28 cellular contexts compared by ENCODE assay signal in the genomic region with DNA sequence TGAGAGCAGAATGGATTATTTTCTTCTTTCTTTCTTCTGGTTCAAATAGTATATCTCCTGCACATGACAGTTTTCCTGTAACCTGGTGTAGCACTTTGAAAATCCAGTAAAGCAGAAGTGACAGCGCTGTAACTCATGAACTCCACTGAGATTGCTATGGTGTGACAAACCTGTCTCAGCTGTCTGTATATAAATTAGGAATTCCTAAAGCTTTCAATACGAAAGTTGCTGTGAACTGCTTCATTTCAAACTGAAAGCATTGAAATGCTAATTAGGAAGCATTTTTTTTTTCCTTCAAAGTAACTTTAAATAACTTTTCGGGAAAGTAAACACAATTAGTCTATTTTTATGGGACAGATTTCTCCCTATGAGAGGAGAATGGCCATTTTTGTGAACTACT.
"Had no signal": no experiment of that assay in that cellular context is flagged by ENCODE, and none has a peak within 500 bp of the region (broad histone marks: within the 10 kb centered on the region; RNA-seq: fewer than 3 reads in every experiment).

No MANE protein-coding gene starts in this region.

- H3K4me1 ChIP-seq: adrenal gland, esophagus squamous epithelium, gastroesophageal sphincter had no signal

- H3K9me3 ChIP-seq: adrenal gland, esophagus squamous epithelium, gastroesophageal sphincter had no signal

- H3K36me3 ChIP-seq: adrenal gland, brain microvascular endothelial cell, esophagus squamous epithelium, gastroesophageal sphincter had no signal

- H3K36me3 Mint-ChIP-seq: activated naive CD4-positive, alpha-beta T cell treated with anti-CD3 and anti-CD28 coated beads, Interleukin-2, amount 50 U/mL, for 24 hours; activated naive CD8-positive, alpha-beta T cell treated with anti-CD3 and anti-CD28 coated beads for 36 hours had no signal

- H3K27ac Mint-ChIP-seq: activated CD4-positive, alpha-beta memory T cell treated with anti-CD3 and anti-CD28 coated beads, Interleukin-2, amount 10 ng/mL, durations not matched to agents 7 days and 5 days; activated CD4-positive, alpha-beta T cell treated with anti-CD3 and anti-CD28 coated beads for 36 hours; activated CD4-positive, alpha-beta T cell treated with anti-CD3 and anti-CD28 coated beads, Interleukin-2, amount 10 ng/mL, durations not matched to agents 24 days and 14 days; activated naive CD4-positive, alpha-beta T cell treated with anti-CD3 and anti-CD28 coated beads, Interleukin-2, amount 50 U/mL, for 24 hours; activated naive CD8-positive, alpha-beta T cell treated with anti-CD3 and anti-CD28 coated beads for 36 hours; activated naive CD8-positive, alpha-beta T cell treated with anti-CD3 and anti-CD28 coated beads, Interleukin-2, amount 50 U/mL, for 24 hours; activated T-helper 17 cell treated with anti-CD3 and anti-CD28 coated beads, Interleukin-2, amount 50 U/mL, for 72 hours; dendritic cell treated with granulocyte-macrophage colony-stimulating factor and Interleukin-4, amounts not matched to agents 40 ng/mL and 50 ng/mL, for 4 days; effector memory CD8-positive, alpha-beta T cell had no signal

- H3K4me3 ChIP-seq: adrenal gland, coronary artery, esophagus squamous epithelium, gastroesophageal sphincter had no signal

- H3K4me1 Mint-ChIP-seq: activated CD4-positive, alpha-beta memory T cell treated with anti-CD3 and anti-CD28 coated beads, Interleukin-2, amount 10 ng/mL, durations not matched to agents 7 days and 5 days; activated CD4-positive, alpha-beta T cell treated with anti-CD3 and anti-CD28 coated beads for 36 hours; activated CD4-positive, alpha-beta T cell treated with anti-CD3 and anti-CD28 coated beads, Interleukin-2, amount 10 ng/mL, durations not matched to agents 24 days and 14 days; activated naive CD4-positive, alpha-beta T cell treated with anti-CD3 and anti-CD28 coated beads, Interleukin-2, amount 50 U/mL, for 24 hours; activated naive CD8-positive, alpha-beta T cell treated with anti-CD3 and anti-CD28 coated beads for 36 hours; activated naive CD8-positive, alpha-beta T cell treated with anti-CD3 and anti-CD28 coated beads, Interleukin-2, amount 50 U/mL, for 24 hours; activated T-helper 17 cell treated with anti-CD3 and anti-CD28 coated beads, Interleukin-2, amount 50 U/mL, for 72 hours; central memory CD8-positive, alpha-beta T cell had no signal

- ATAC-seq: activated CD4-positive, alpha-beta T cell treated with anti-CD3 and anti-CD28 coated beads for 36 hours; activated naive CD8-positive, alpha-beta T cell treated with anti-CD3 and anti-CD28 coated beads, Interleukin-2, amount 50 U/mL, for 24 hours; activated T-cell treated with anti-CD3 and anti-CD28 coated beads, Interleukin-2, amount 50 U/mL, for 4 hours; activated T-helper 17 cell treated with anti-CD3 and anti-CD28 coated beads, Interleukin-2, amount 50 U/mL, for 72 hours; effector memory CD8-positive, alpha-beta T cell; gastroesophageal sphincter had no signal

- H3K27me3 Mint-ChIP-seq: activated CD4-positive, alpha-beta memory T cell treated with anti-CD3 and anti-CD28 coated beads, Interleukin-2, amount 10 ng/mL, durations not matched to agents 7 days and 5 days; activated CD4-positive, alpha-beta T cell treated with anti-CD3 and anti-CD28 coated beads for 36 hours; activated CD4-positive, alpha-beta T cell treated with anti-CD3 and anti-CD28 coated beads, Interleukin-2, amount 10 ng/mL, durations not matched to agents 24 days and 14 days; activated naive CD4-positive, alpha-beta T cell treated with anti-CD3 and anti-CD28 coated beads, Interleukin-2, amount 50 U/mL, for 24 hours; activated naive CD8-positive, alpha-beta T cell treated with anti-CD3 and anti-CD28 coated beads for 36 hours; activated naive CD8-positive, alpha-beta T cell treated with anti-CD3 and anti-CD28 coated beads, Interleukin-2, amount 50 U/mL, for 24 hours; activated T-helper 17 cell treated with anti-CD3 and anti-CD28 coated beads, Interleukin-2, amount 50 U/mL, for 72 hours; central memory CD8-positive, alpha-beta T cell; dendritic cell treated with granulocyte-macrophage colony-stimulating factor and Interleukin-4, amounts not matched to agents 40 ng/mL and 50 ng/mL, for 4 days; effector memory CD8-positive, alpha-beta T cell had no signal

- H3K27ac ChIP-seq: adrenal gland, brain microvascular endothelial cell, coronary artery, epithelial cell of prostate, esophagus squamous epithelium, gastroesophageal sphincter had no signal

- DNase-seq: activated CD4-positive, alpha-beta memory T cell treated with anti-CD3 and anti-CD28 coated beads, Interleukin-2, amount 10 ng/mL, durations not matched to agents 7 days and 5 days; activated CD4-positive, alpha-beta T cell treated with anti-CD3 and anti-CD28 coated beads for 36 hours; activated CD4-positive, alpha-beta T cell treated with anti-CD3 and anti-CD28 coated beads, Interleukin-2, amount 10 ng/mL, durations not matched to agents 24 days and 14 days; activated CD4-positive, CD25-positive, alpha-beta regulatory T cell; activated CD4-positive, CD25-positive, alpha-beta regulatory T cell treated with anti-CD3 and anti-CD28 coated beads, Interleukin-2, amount 50 U/mL, for 72 hours; activated effector memory CD4-positive, alpha-beta T cell treated with Interleukin-2 at 50 U/mL for 16 hours; activated gamma-delta T cell treated with Interleukin-2 at 50 U/mL for 16 hours; activated naive CD4-positive, alpha-beta T cell treated with Interleukin-2 at 50 U/mL for 16 hours; activated naive CD8-positive, alpha-beta T cell treated with anti-CD3 and anti-CD28 coated beads for 36 hours; activated naive CD8-positive, alpha-beta T cell treated with anti-CD3 and anti-CD28 coated beads, Interleukin-2, amount 50 U/mL, for 24 hours; activated T-cell treated with anti-CD3 and anti-CD28 coated beads, Interleukin-2, amount 50 U/mL, for 4 hours; adrenal gland; amygdala; aorta; brain microvascular endothelial cell; effector CD4-positive, alpha-beta T cell; effector memory CD8-positive, alpha-beta T cell; esophagus squamous epithelium; foreskin melanocyte; T-helper 1 cell; T-helper 2 cell had no signal

- H3K4me3 Mint-ChIP-seq: activated CD4-positive, alpha-beta memory T cell treated with anti-CD3 and anti-CD28 coated beads, Interleukin-2, amount 10 ng/mL, durations not matched to agents 7 days and 5 days; activated CD4-positive, alpha-beta T cell treated with anti-CD3 and anti-CD28 coated beads for 36 hours; activated CD4-positive, alpha-beta T cell treated with anti-CD3 and anti-CD28 coated beads, Interleukin-2, amount 10 ng/mL, durations not matched to agents 24 days and 14 days; activated naive CD4-positive, alpha-beta T cell treated with anti-CD3 and anti-CD28 coated beads, Interleukin-2, amount 50 U/mL, for 24 hours; activated naive CD8-positive, alpha-beta T cell treated with anti-CD3 and anti-CD28 coated beads for 36 hours; activated naive CD8-positive, alpha-beta T cell treated with anti-CD3 and anti-CD28 coated beads, Interleukin-2, amount 50 U/mL, for 24 hours; activated T-cell treated with anti-CD3 and anti-CD28 coated beads, Interleukin-2, amount 50 U/mL, for 4 hours; activated T-helper 17 cell treated with anti-CD3 and anti-CD28 coated beads, Interleukin-2, amount 50 U/mL, for 72 hours; central memory CD8-positive, alpha-beta T cell; dendritic cell treated with granulocyte-macrophage colony-stimulating factor and Interleukin-4, amounts not matched to agents 40 ng/mL and 50 ng/mL, for 4 days; effector memory CD8-positive, alpha-beta T cell had no signal

- H3K9me3 Mint-ChIP-seq: dendritic cell treated with granulocyte-macrophage colony-stimulating factor and Interleukin-4, amounts not matched to agents 40 ng/mL and 50 ng/mL, for 4 days had no signal

- H3K27me3 ChIP-seq: adrenal gland, brain microvascular endothelial cell, esophagus squamous epithelium, gastroesophageal sphincter had no signal
